In the genomic region with DNA sequence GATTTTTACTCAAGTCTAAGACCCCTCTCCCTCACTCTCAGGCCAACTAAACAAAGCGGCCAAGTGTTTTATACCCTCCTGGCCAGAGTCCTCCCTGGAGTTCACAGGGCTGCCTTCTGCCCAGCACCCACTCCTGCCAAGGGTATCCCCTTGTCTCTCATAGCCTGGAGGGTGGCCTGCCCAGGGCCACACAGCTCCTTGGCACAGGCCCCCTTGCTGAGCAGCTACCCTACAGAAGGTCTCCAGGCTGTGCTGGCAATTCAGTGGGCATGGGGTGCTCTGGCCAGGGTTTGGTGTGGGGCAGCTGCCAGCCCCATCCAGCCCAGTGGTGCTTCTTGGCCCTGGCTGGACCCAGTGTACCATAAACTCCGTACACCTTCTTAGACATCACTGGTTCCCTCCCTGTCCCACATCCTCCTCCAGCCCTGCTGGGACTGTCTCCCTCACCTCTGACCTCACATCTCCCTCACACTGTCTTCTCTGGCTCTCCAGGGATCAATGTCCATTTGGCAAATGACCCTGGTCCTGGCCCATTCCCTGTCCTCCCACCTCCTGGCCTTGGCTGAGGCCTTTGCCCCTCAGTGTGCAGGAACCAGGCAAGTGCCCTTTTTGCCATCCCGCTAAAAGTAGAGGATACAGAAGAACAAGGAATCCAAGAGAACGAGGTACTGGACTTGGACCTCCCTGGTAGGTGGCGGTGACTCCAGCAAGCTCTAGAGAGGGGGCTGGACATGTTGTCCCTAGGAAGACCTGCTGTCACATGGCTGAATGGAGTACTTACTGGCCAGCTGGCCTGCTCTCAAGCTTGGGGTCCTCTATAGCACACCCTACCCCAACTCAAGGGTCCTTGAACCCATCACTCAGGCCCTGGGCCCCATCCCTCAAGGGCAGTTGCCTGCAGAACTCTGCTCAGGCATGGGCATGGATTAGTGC, we compare ENCODE assay signal across 33 cellular contexts. TPM values are rescaled to one million over a fixed set of nuclear protein-coding genes. Genes with fewer than 3 reads are reported as not detected.
A peak's percentile ranks its signal among the peaks of the same experiment; 100 is the strongest.
DNase-seq lines count a peak whose midpoint lies in the region; ATAC-seq and TF ChIP-seq lines count a peak whose summit lies in the region.
"Had no signal": no experiment of that assay in that cellular context is flagged by ENCODE, and none has a peak within 500 bp of the region (broad histone marks: within the 10 kb centered on the region; RNA-seq: fewer than 3 reads in every experiment).

No MANE protein-coding gene starts in this region.

- H3K4me3 Mint-ChIP-seq in GM23338: no peak overlapping the region
- no peak overlapping the region for H3K4me3 Mint-ChIP-seq in activated CD8-positive, alpha-beta T cell treated with anti-CD3 and anti-CD28 coated beads for 36 hours
- H3K4me3 Mint-ChIP-seq: memory B cell; stimulated activated naive CD8-positive, alpha-beta T cell treated with anti-CD3 and anti-CD28 coated beads, Interleukin-15, Interleukin-2, amounts not matched to agents 100 ng/mL and 50 ng/mL, for 24 hours had no signal

- H3K27ac ChIP-seq in GM23338 (ENCODE audit: low read depth) (peak overlapping the region; percentile 88), osteoblast (ENCODE audit: low read depth, low read length) (no peak overlapping the region)
- H3K27ac ChIP-seq: BLaER1 treated with 17β-estradiol and CSF1 and Interleukin-3, amounts not matched to agents 10 nM and 100 nM; esophagus muscularis mucosa; heart left ventricle; parathyroid adenoma; Peyer's patch; right atrium auricular region; thoracic aorta; VCaP had no signal

- DNase-seq in GM23338 (ENCODE audit: low spot score) (no peak), osteoblast (ENCODE audit: insufficient read length, low spot score, missing footprints) (peak; percentile 45), NCI-H226 (no peak), cerebellar cortex (ENCODE audit: low spot score) (no peak), SK-N-DZ (ENCODE audit: low spot score) (no peak)
- no peak for DNase-seq in activated CD8-positive, alpha-beta T cell treated with anti-CD3 and anti-CD28 coated beads for 36 hours
- no peak for DNase-seq in activated CD4-positive, alpha-beta T cell treated with anti-CD3 and anti-CD28 coated beads, Interleukin-2, amount 50 U/mL, for 4 hours
- DNase-seq: activated CD4-positive, alpha-beta T cell treated with anti-CD3 and anti-CD28 coated beads for 4 hours; activated naive CD4-positive, alpha-beta T cell; DMS53; foreskin melanocyte; heart left ventricle; left cardiac atrium; NCI-H1048; NCI-H2107; NCI-H446; NCI-H748 treated with DMSO at 0.1 percent for 48 hours; SHP77 treated with DMSO at 0.1 percent for 48 hours; stimulated activated CD4-positive, alpha-beta T cell treated with anti-CD3 and anti-CD28 coated beads, Interleukin-2, amount 100 ng/mL, for 24 hours; stimulated activated CD8-positive, alpha-beta memory T cell treated with anti-CD3 and anti-CD28 coated beads, Interleukin-4, amount 100 ng/mL, for 48 hours; T-helper 9 cell had no signal

- H3K4me1 ChIP-seq in GM23338 (ENCODE audit: insufficient read depth) (peaks cover 50% of the 10 kb centered on the region), osteoblast (ENCODE audit: insufficient read depth, low read length) (no peaks in the 10 kb centered on the region)
- H3K4me1 ChIP-seq: esophagus muscularis mucosa, heart left ventricle, parathyroid adenoma, Peyer's patch, right atrium auricular region had no signal

- TF ChIP-seq CTCF in GM23338 (conservative IDR thresholded peaks at IDR 0.05; ENCODE audit: low read depth in 2 of 2): no peak
- TF ChIP-seq CTCF in activated CD8-positive, alpha-beta T cell treated with anti-CD3 and anti-CD28 coated beads for 36 hours (IDR thresholded peaks at IDR 0.05): no peak
- TF ChIP-seq CTCF in osteoblast (IDR thresholded peaks at IDR 0.05; ENCODE audit: extremely low read depth, low read depth, low read length): no peak

- H2AFZ ChIP-seq in GM23338 (0 out of 2 replicates have a peak overlapping the region, but pooled peaks have one; percentile 44), osteoblast (ENCODE audit: low read length) (no peak overlapping the region)
- H2AFZ ChIP-seq: parathyroid adenoma had no signal

- H3K27me3 ChIP-seq in GM23338 (ENCODE audit: insufficient read depth) (no peaks in the 10 kb centered on the region), osteoblast (ENCODE audit: insufficient read depth, low read length) (peaks cover 10% of the 10 kb centered on the region)
- H3K27me3 ChIP-seq: BLaER1 treated with 17β-estradiol and CSF1 and Interleukin-3, amounts not matched to agents 10 nM and 100 nM; Peyer's patch; right atrium auricular region had no signal

- POLR2A ChIA-PET in activated CD8-positive, alpha-beta T cell treated with anti-CD3 and anti-CD28 coated beads for 36 hours (lab: Charles Lee): interaction anchor here (1.4 kb wide), 1 partner anchor 14 kb away, joined by 5 read pairs; no protein-coding TSS in a partner anchor

- peaks cover 61% of the 10 kb centered on the region for H3K4me1 Mint-ChIP-seq in GM23338
- H3K4me1 Mint-ChIP-seq in activated CD8-positive, alpha-beta T cell treated with anti-CD3 and anti-CD28 coated beads for 36 hours (ENCODE audit: low read depth): no peaks in the 10 kb centered on the region
- H3K4me1 Mint-ChIP-seq: memory B cell had no signal

- peaks cover 9% of the 10 kb centered on the region for H3F3A ChIP-seq in GM23338 (replicated peaks; ENCODE audit: low read depth)

- H3K9me2 ChIP-seq in GM23338 (ENCODE audit: insufficient read depth): peaks cover 4% of the 10 kb centered on the region; the same call in 1 of the 2 replicates

- H3K9me3 Mint-ChIP-seq in GM23338: peaks cover 18% of the 10 kb centered on the region; the same call in 2 of the 3 replicates
- H3K9me3 Mint-ChIP-seq in activated CD8-positive, alpha-beta T cell treated with anti-CD3 and anti-CD28 coated beads for 36 hours: no peaks in the 10 kb centered on the region
- H3K9me3 Mint-ChIP-seq: memory B cell; stimulated activated naive CD8-positive, alpha-beta T cell treated with anti-CD3 and anti-CD28 coated beads, Interleukin-15, Interleukin-2, amounts not matched to agents 100 ng/mL and 50 ng/mL, for 24 hours had no signal

- H3K36me3 Mint-ChIP-seq in GM23338 (ENCODE audit: low read depth): peaks cover 21% of the 10 kb centered on the region; the same call in 2 of the 3 replicates
- no peaks in the 10 kb centered on the region for H3K36me3 Mint-ChIP-seq in activated CD8-positive, alpha-beta T cell treated with anti-CD3 and anti-CD28 coated beads for 36 hours (ENCODE audit: low read depth)
- H3K36me3 Mint-ChIP-seq: memory B cell had no signal

- H3K9me3 ChIP-seq in iPS-18c (ENCODE audit: control insufficient read depth, insufficient read depth, low read length): peaks cover 2% of the 10 kb centered on the region
- H3K9me3 ChIP-seq in osteoblast (ENCODE audit: low read depth, low read length): no peaks in the 10 kb centered on the region
- H3K9me3 ChIP-seq: esophagus muscularis mucosa, heart left ventricle, Peyer's patch, right atrium auricular region, thoracic aorta had no signal

- H3K36me3 ChIP-seq in GM23338 (ENCODE audit: insufficient read depth) (peaks cover 2% of the 10 kb centered on the region; the same call in 1 of the 2 replicates), osteoblast (ENCODE audit: insufficient read depth, low read length) (no peaks in the 10 kb centered on the region)
- H3K36me3 ChIP-seq: BLaER1 treated with 17β-estradiol and CSF1 and Interleukin-3, amounts not matched to agents 10 nM and 100 nM; esophagus muscularis mucosa; heart left ventricle; Peyer's patch; right atrium auricular region; thoracic aorta had no signal

- no peak for ATAC-seq in GM23338
- no peak for ATAC-seq in activated CD8-positive, alpha-beta T cell treated with anti-CD3 and anti-CD28 coated beads for 36 hours
- ATAC-seq: left cardiac atrium had no signal

- H3K4me3 ChIP-seq in GM23338 (no peak overlapping the region), iPS-18c (ENCODE audit: insufficient read depth, low read depth, low read length) (peak overlapping the region; percentile 17; the same call in 1 of the 2 replicates), osteoblast (ENCODE audit: insufficient read depth, low read length) (no peak overlapping the region)
- H3K4me3 ChIP-seq: BLaER1 treated with 17β-estradiol and CSF1 and Interleukin-3, amounts not matched to agents 10 nM and 100 nM; esophagus muscularis mucosa; heart left ventricle; Peyer's patch; right atrium auricular region; smooth muscle cell; thoracic aorta had no signal

- intact Hi-C loops in activated CD8-positive, alpha-beta T cell treated with anti-CD3 and anti-CD28 coated beads for 36 hours (cut with micrococcal nuclease): no loop called here

- H3K79me2 ChIP-seq in GM23338 (replicated peaks; ENCODE audit: insufficient read depth): no peaks in the 10 kb centered on the region
- no peaks in the 10 kb centered on the region for H3K79me2 ChIP-seq in osteoblast (ENCODE audit: insufficient read depth, low read length)
- H3K79me2 ChIP-seq: parathyroid adenoma had no signal

- CTCF ChIA-PET in activated CD8-positive, alpha-beta T cell treated with anti-CD3 and anti-CD28 coated beads for 36 hours (lab: Charles Lee): no interaction called here

- no peaks in the 10 kb centered on the region for H4K20me1 ChIP-seq in GM23338 (replicated peaks; ENCODE audit: insufficient read depth)
- H4K20me1 ChIP-seq in osteoblast (ENCODE audit: insufficient read depth, low read length): no peaks in the 10 kb centered on the region
- H4K20me1 ChIP-seq: BLaER1 treated with 17β-estradiol and CSF1 and Interleukin-3, amounts not matched to agents 10 nM and 100 nM had no signal

- H3K4me2 ChIP-seq in GM23338: 0 out of 2 replicates have a peak overlapping the region, but pooled peaks have one; percentile 2
- no peak overlapping the region for H3K4me2 ChIP-seq in osteoblast (ENCODE audit: insufficient read depth, low read length)
- H3K4me2 ChIP-seq: BLaER1 treated with 17β-estradiol and CSF1 and Interleukin-3, amounts not matched to agents 10 nM and 100 nM; smooth muscle cell had no signal

- peaks cover 4% of the 10 kb centered on the region for H3K27me3 Mint-ChIP-seq in GM23338 (ENCODE audit: insufficient read depth, low read depth, poor library complexity)
- H3K27me3 Mint-ChIP-seq in activated CD8-positive, alpha-beta T cell treated with anti-CD3 and anti-CD28 coated beads for 36 hours: no peaks in the 10 kb centered on the region
- H3K27me3 Mint-ChIP-seq: stimulated activated naive CD8-positive, alpha-beta T cell treated with anti-CD3 and anti-CD28 coated beads, Interleukin-15, Interleukin-2, amounts not matched to agents 100 ng/mL and 50 ng/mL, for 24 hours had no signal

- peak overlapping the region; percentile 89; the same call in 1 of the 2 replicates for H3K27ac Mint-ChIP-seq in GM23338
- H3K27ac Mint-ChIP-seq in activated CD8-positive, alpha-beta T cell treated with anti-CD3 and anti-CD28 coated beads for 36 hours: peak overlapping the region; percentile 20
- H3K27ac Mint-ChIP-seq: memory B cell; stimulated activated naive CD8-positive, alpha-beta T cell treated with anti-CD3 and anti-CD28 coated beads, Interleukin-15, Interleukin-2, amounts not matched to agents 100 ng/mL and 50 ng/mL, for 24 hours had no signal

RNA-seq across cellular contexts. Expression of a gene that starts 50.0 kb away (rescaled TPM):
- total RNA-seq in GM23338 (2014; rRNA removed; shearing (Covaris generic)): not detected in 2 replicates
- 0.17 and 0.19 TPM in 2 replicates for polyA plus RNA-seq in GM23338 (2016; fragmentation: Nextera tagmentation; extraction: Ambion mirVana)
- total RNA-seq in activated CD8-positive, alpha-beta T cell treated with anti-CD3 and anti-CD28 coated beads for 36 hours: not detected
- total RNA-seq in osteoblast: under 0.01 TPM in 1 of 2 replicates, not detected in the other
- 0.16 TPM in 1 of 2 replicates, not detected in the other for polyA plus RNA-seq in SK-N-DZ (2014; cell fraction: cytosol; rRNA removed)
- polyA plus RNA-seq in SK-N-DZ (2014; cell fraction: nucleus; rRNA removed): not detected in 2 replicates
- total RNA-seq: esophagus muscularis mucosa, heart left ventricle, Peyer's patch, right atrium auricular region, smooth muscle cell, thoracic aorta had no signal
- polyA plus RNA-seq: neural cell, smooth muscle cell had no signal
